14 cellular contexts compared by ENCODE assay signal in the genomic region with DNA sequence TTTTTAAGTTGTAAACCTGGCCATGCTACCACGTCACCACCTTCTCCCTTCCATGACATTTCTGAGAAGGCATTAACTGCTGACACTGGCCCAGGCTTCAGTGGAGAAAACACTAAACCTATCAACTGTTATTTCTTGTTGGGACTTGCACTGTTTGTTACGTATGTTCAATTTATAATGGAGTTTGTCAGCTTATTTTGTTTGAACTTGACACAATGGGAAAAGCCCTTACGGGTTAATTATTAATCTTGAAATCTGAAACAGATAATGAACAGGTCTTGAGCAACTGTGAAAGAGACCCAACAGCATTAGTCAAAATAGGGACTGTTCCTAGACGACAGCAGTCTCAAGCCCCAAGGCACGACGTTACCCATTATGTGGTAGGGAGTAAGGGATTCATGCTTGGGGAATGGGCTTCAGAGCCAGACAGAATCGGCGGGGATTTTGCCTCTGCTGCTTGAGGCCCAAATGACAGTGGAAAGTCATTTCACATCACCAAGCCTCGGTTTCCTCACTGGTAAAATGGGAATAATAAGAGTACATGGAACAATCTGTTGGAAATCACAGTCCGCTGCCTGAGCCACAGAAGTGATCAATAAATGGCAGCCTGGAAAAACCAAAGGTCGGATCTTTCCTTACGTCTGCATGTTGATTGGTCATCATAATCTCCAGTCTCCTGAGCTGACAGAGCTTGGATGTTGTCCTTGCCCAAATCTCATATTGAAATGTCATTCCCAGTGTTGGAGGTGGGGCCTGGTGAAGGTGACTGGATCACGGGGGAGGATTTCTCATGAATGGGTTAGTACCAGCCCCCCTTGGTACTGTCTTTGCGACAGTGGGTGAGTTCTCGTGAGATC. TPM values are rescaled to one million over a fixed set of nuclear protein-coding genes. Genes with fewer than 3 reads are reported as not detected.
DNase-seq lines count a peak whose midpoint lies in the region; ATAC-seq, FAIRE-seq and TF ChIP-seq lines count a peak whose summit lies in the region.
"Had no signal": no experiment of that assay in that cellular context is flagged by ENCODE, and none has a peak within 500 bp of the region (broad histone marks: within the 10 kb centered on the region; RNA-seq: fewer than 3 reads in every experiment).

No MANE protein-coding gene starts in this region.

- peaks cover 15% of the 10 kb centered on the region for H3K4me1 Mint-ChIP-seq in mesothelial cell of epicardium
- H3K4me1 Mint-ChIP-seq in activated T-helper 1 cell treated with anti-CD3 and anti-CD28 coated beads, Interleukin-12 subunit alpha, Interleukin-12 subunit beta, Interleukin-2, Interleukin-4 antibody, amounts not matched to agents 30 ng/mL and 10 ng/mL and 1 ng/mL, durations not matched to agents 14 hours and 24 hours and 36 hours (ENCODE audit: low read depth) = peaks cover 26% of the 10 kb centered on the region
- H3K4me1 Mint-ChIP-seq: central memory CD8-positive, alpha-beta T cell had no signal

- FAIRE-seq in GM18507 (lab: Jason Lieb, UNC) = peak; percentile 69

- no peaks in the 10 kb centered on the region for H3K36me3 Mint-ChIP-seq in mesothelial cell of epicardium
- peaks cover 15% of the 10 kb centered on the region for H3K36me3 Mint-ChIP-seq in activated T-helper 1 cell treated with anti-CD3 and anti-CD28 coated beads, Interleukin-12 subunit alpha, Interleukin-12 subunit beta, Interleukin-2, Interleukin-4 antibody, amounts not matched to agents 30 ng/mL and 10 ng/mL and 1 ng/mL, durations not matched to agents 14 hours and 24 hours and 36 hours (ENCODE audit: low read depth)
- H3K36me3 Mint-ChIP-seq: activated naive CD4-positive, alpha-beta T cell treated with anti-CD3 and anti-CD28 coated beads, Interleukin-2, amount 10 ng/mL, durations not matched to agents 7 days and 5 days had no signal

- intact Hi-C loops in left colon (cut with DNase I, micrococcal nuclease) = no loop called here
- intact Hi-C loops in activated T-helper 1 cell treated with anti-CD3 and anti-CD28 coated beads, Interleukin-12 subunit alpha, Interleukin-12 subunit beta, Interleukin-2, Interleukin-4 antibody, amounts not matched to agents 30 ng/mL and 10 ng/mL and 1 ng/mL, durations not matched to agents 14 hours and 24 hours and 36 hours (cut with micrococcal nuclease) = no loop called here

- peaks cover 4% of the 10 kb centered on the region for H3K9me3 Mint-ChIP-seq in mesothelial cell of epicardium
- no peaks in the 10 kb centered on the region for H3K9me3 Mint-ChIP-seq in activated T-helper 1 cell treated with anti-CD3 and anti-CD28 coated beads, Interleukin-12 subunit alpha, Interleukin-12 subunit beta, Interleukin-2, Interleukin-4 antibody, amounts not matched to agents 30 ng/mL and 10 ng/mL and 1 ng/mL, durations not matched to agents 14 hours and 24 hours and 36 hours
- H3K9me3 Mint-ChIP-seq: activated naive CD4-positive, alpha-beta T cell treated with anti-CD3 and anti-CD28 coated beads, Interleukin-2, amount 10 ng/mL, durations not matched to agents 7 days and 5 days; central memory CD8-positive, alpha-beta T cell had no signal

- no peaks in the 10 kb centered on the region for H3K27me3 Mint-ChIP-seq in mesothelial cell of epicardium (ENCODE audit: low read depth)
- H3K27me3 Mint-ChIP-seq in activated T-helper 1 cell treated with anti-CD3 and anti-CD28 coated beads, Interleukin-12 subunit alpha, Interleukin-12 subunit beta, Interleukin-2, Interleukin-4 antibody, amounts not matched to agents 30 ng/mL and 10 ng/mL and 1 ng/mL, durations not matched to agents 14 hours and 24 hours and 36 hours (ENCODE audit: insufficient read depth) = no peaks in the 10 kb centered on the region
- H3K27me3 Mint-ChIP-seq: activated naive CD4-positive, alpha-beta T cell treated with anti-CD3 and anti-CD28 coated beads, Interleukin-2, amount 10 ng/mL, durations not matched to agents 7 days and 5 days; central memory CD8-positive, alpha-beta T cell had no signal

- DNase-seq in GM18507 (ENCODE audit: extremely low spot score, insufficient read length, low read depth) (no peak), SW480 (ENCODE audit: low spot score) (peak; percentile 53), mesothelial cell of epicardium (ENCODE audit: low spot score in 2 of 2, unreplicated experiment in 2 of 2) (no peak), KBM-7 (no peak), NCI-H1694 (lab: John Stamatoyannopoulos, UW) (no peak), left colon (no peak)
- DNase-seq in activated T-helper 1 cell treated with anti-CD3 and anti-CD28 coated beads, Interleukin-12 subunit alpha, Interleukin-12 subunit beta, Interleukin-2, Interleukin-4 antibody, amounts not matched to agents 30 ng/mL and 10 ng/mL and 1 ng/mL, durations not matched to agents 14 hours and 24 hours and 36 hours (ENCODE audit: low spot score) = no peak
- DNase-seq: activated CD8-positive, alpha-beta T cell treated with anti-CD3 and anti-CD28 coated beads, Interleukin-2, amount 10 ng/mL, durations not matched to agents 7 days and 5 days; activated naive CD4-positive, alpha-beta T cell treated with anti-CD3 and anti-CD28 coated beads, Interleukin-2, amount 10 ng/mL, durations not matched to agents 7 days and 5 days; DMS153; stimulated activated CD4-positive, alpha-beta T cell treated with anti-CD3 and anti-CD28 coated beads, Interleukin-2, amount 100 ng/mL, for 24 hours; uterus had no signal

- peak; percentile 67 for ATAC-seq in GM21723 (IDR thresholded peaks at IDR 0.05; ENCODE audit: unreplicated experiment)
- ATAC-seq in left colon = no peak
- ATAC-seq: activated CD8-positive, alpha-beta T cell treated with anti-CD3 and anti-CD28 coated beads, Interleukin-2, amount 10 ng/mL, durations not matched to agents 7 days and 5 days had no signal

- H3K27ac Mint-ChIP-seq in mesothelial cell of epicardium = peak overlapping the region; percentile 89
- H3K27ac Mint-ChIP-seq in activated T-helper 1 cell treated with anti-CD3 and anti-CD28 coated beads, Interleukin-12 subunit alpha, Interleukin-12 subunit beta, Interleukin-2, Interleukin-4 antibody, amounts not matched to agents 30 ng/mL and 10 ng/mL and 1 ng/mL, durations not matched to agents 14 hours and 24 hours and 36 hours = no peak overlapping the region
- H3K27ac Mint-ChIP-seq: activated CD8-positive, alpha-beta T cell treated with anti-CD3 and anti-CD28 coated beads, Interleukin-2, amount 10 ng/mL, durations not matched to agents 7 days and 5 days; activated naive CD4-positive, alpha-beta T cell treated with anti-CD3 and anti-CD28 coated beads, Interleukin-2, amount 10 ng/mL, durations not matched to agents 7 days and 5 days had no signal

- in situ Hi-C loops in KBM-7 (cut with MboI; ENCODE audit: low pct_unique_long_range_greater_than_20kb, low sequenced_read_pairs) = no loop called here

- no peak overlapping the region for H3K4me3 Mint-ChIP-seq in mesothelial cell of epicardium
- H3K4me3 Mint-ChIP-seq in activated T-helper 1 cell treated with anti-CD3 and anti-CD28 coated beads, Interleukin-12 subunit alpha, Interleukin-12 subunit beta, Interleukin-2, Interleukin-4 antibody, amounts not matched to agents 30 ng/mL and 10 ng/mL and 1 ng/mL, durations not matched to agents 14 hours and 24 hours and 36 hours = no peak overlapping the region
- H3K4me3 Mint-ChIP-seq: activated CD8-positive, alpha-beta T cell treated with anti-CD3 and anti-CD28 coated beads, Interleukin-2, amount 10 ng/mL, durations not matched to agents 7 days and 5 days; activated naive CD4-positive, alpha-beta T cell treated with anti-CD3 and anti-CD28 coated beads, Interleukin-2, amount 10 ng/mL, durations not matched to agents 7 days and 5 days; central memory CD8-positive, alpha-beta T cell had no signal

- no peak for TF ChIP-seq CTCF in mesothelial cell of epicardium (IDR thresholded peaks at IDR 0.05; ENCODE audit: unreplicated experiment)

RNA-seq across cellular contexts. Expression of a gene that starts 44.5 kb away (rescaled TPM):
- total RNA-seq in mesothelial cell of epicardium (49.7 to 54.6 TPM (median 53.4 TPM) in 3 replicates), left colon (1 to 10 TPM; 6.4 to 6.9 TPM)
- total RNA-seq in activated T-helper 1 cell treated with anti-CD3 and anti-CD28 coated beads, Interleukin-12 subunit alpha, Interleukin-12 subunit beta, Interleukin-2, Interleukin-4 antibody, amounts not matched to agents 30 ng/mL and 10 ng/mL and 1 ng/mL, durations not matched to agents 14 hours and 24 hours and 36 hours = 119 and 127 TPM in 2 replicates
